Comparison of ENCODE assay signal across 13 cellular contexts in genomic region chr17:66272699-66273390, GRCh38. TPM values are rescaled to one million over a fixed set of nuclear protein-coding genes. Genes with fewer than 3 reads are reported as not detected.
A peak's percentile ranks its signal among the peaks of the same experiment; 100 is the strongest.
DNase-seq lines count a peak whose midpoint lies in the region; ATAC-seq, FAIRE-seq and TF ChIP-seq lines count a peak whose summit lies in the region.
"Had no signal": no experiment of that assay in that cellular context is flagged by ENCODE, and none has a peak within 500 bp of the region (broad histone marks: within the 10 kb centered on the region; RNA-seq: fewer than 3 reads in every experiment).

No MANE protein-coding gene starts in this region.

- CTCF ChIA-PET in Panc1 (lab: Charles Lee) = interaction anchor here (0.6 kb wide), 1 partner anchor 668 kb away, joined by 3 read pairs; no protein-coding TSS in a partner anchor

- no peaks in the 10 kb centered on the region for H3K9me3 Mint-ChIP-seq in activated naive CD4-positive, alpha-beta T cell treated with anti-CD3 and anti-CD28 coated beads, Interleukin-2, amount 50 U/mL, for 72 hours
- H3K9me3 Mint-ChIP-seq in activated T-cell treated with anti-CD3 and anti-CD28 coated beads, Interleukin-2, amount 50 U/mL, for 24 hours = no peaks in the 10 kb centered on the region

- intact Hi-C loops in Panc1 (cut with micrococcal nuclease; ENCODE audit: unreplicated experiment) = no loop called here
- intact Hi-C loops in pancreas (cut with DNase I) = no loop called here

- H3K4me1 ChIP-seq in Panc1 (ENCODE audit: control insufficient read depth, insufficient read depth, low read length) (peaks cover 34% of the 10 kb centered on the region), pancreas (peaks cover 0 to 4% (median 0%) of the 10 kb centered on the region in 3 donors)
- H3K4me1 ChIP-seq: suprapubic skin had no signal

- H3K4me3 ChIP-seq in Panc1 (ENCODE audit: low read depth in 2 of 2, low read length in 2 of 2) = peak overlapping the region; percentile 4 to 13; a peak in 3 of 4 replicates
- H3K4me3 ChIP-seq in epithelial cell of esophagus (ENCODE audit: low read length) = no peak overlapping the region
- H3K4me3 ChIP-seq in pancreas = no peak overlapping the region
- H3K4me3 ChIP-seq: suprapubic skin had no signal

- ATAC-seq in Panc1 = peak; percentile 50
- peak in 3 of 4 donors; percentile 14 to 41 (median 26) for ATAC-seq in pancreas
- ATAC-seq in activated naive CD4-positive, alpha-beta T cell treated with anti-CD3 and anti-CD28 coated beads, Interleukin-2, amount 50 U/mL, for 72 hours = no peak
- ATAC-seq in GM18519 (IDR thresholded peaks at IDR 0.05; ENCODE audit: low FRiP score, unreplicated experiment) = no peak
- ATAC-seq: activated CD4-positive, CD25-positive, alpha-beta regulatory T cell treated with anti-CD3 and anti-CD28 coated beads, Interleukin-2, amount 50 U/mL, for 24 hours had no signal

- no peaks in the 10 kb centered on the region for H3K27me3 ChIP-seq in Panc1 (ENCODE audit: control insufficient read depth, insufficient read depth, low read length)
- H3K27me3 ChIP-seq in pancreas = no peaks in the 10 kb centered on the region
- H3K27me3 ChIP-seq: suprapubic skin had no signal

- POLR2A ChIA-PET in Panc1 (lab: Charles Lee) = interaction anchor here (0.5 to 0.6 kb wide), 2 partner anchors 453 to 1865 kb away, joined by 4 to 5 read pairs; no protein-coding TSS in a partner anchor

- H3K27ac Mint-ChIP-seq in activated naive CD4-positive, alpha-beta T cell treated with anti-CD3 and anti-CD28 coated beads, Interleukin-2, amount 50 U/mL, for 72 hours = no peak overlapping the region
- H3K27ac Mint-ChIP-seq in activated T-cell treated with anti-CD3 and anti-CD28 coated beads, Interleukin-2, amount 50 U/mL, for 24 hours = no peak overlapping the region

- peak overlapping the region; percentile 78 for H3K27ac ChIP-seq in Panc1 (ENCODE audit: low read length)
- no peak overlapping the region for H3K27ac ChIP-seq in pancreas
- H3K27ac ChIP-seq: suprapubic skin had no signal

- DNase-seq in GM03348 (ENCODE audit: low spot score) = peak; percentile 79
- DNase-seq in Panc1 (ENCODE audit: low read depth, low spot score) = no peak
- DNase-seq in epithelial cell of esophagus (ENCODE audit: low read depth) = peak; percentile 48
- DNase-seq in pancreas = no peak
- DNase-seq in activated naive CD4-positive, alpha-beta T cell treated with anti-CD3 and anti-CD28 coated beads, Interleukin-2, amount 50 U/mL, for 72 hours (ENCODE audit: low spot score in 2 of 2) = no peak
- DNase-seq in activated T-cell treated with anti-CD3 and anti-CD28 coated beads, Interleukin-2, amount 50 U/mL, for 24 hours = no peak
- DNase-seq in germinal center (ENCODE audit: low spot score) = no peak
- DNase-seq: NCI-H1092; stimulated activated CD4-positive, alpha-beta T cell treated with anti-CD3 and anti-CD28 coated beads, Interleukin-2, amount 100 ng/mL, for 48 hours had no signal

- no TSS peak for BruUV-seq in Panc1 (replicated peaks; lab: Mats Ljungman, UMichigan)

- WGBS in pancreas, 2 donors = 40 to 46% methylated on average over 6 of the region's 6 CpGs

- peaks cover 8% of the 10 kb centered on the region; the same call in 1 of the 2 replicates for H3K9me3 ChIP-seq in Panc1 (ENCODE audit: control insufficient read depth, insufficient read depth, low read depth, low read length)
- H3K9me3 ChIP-seq in pancreas = no peaks in the 10 kb centered on the region
- H3K9me3 ChIP-seq: suprapubic skin had no signal

- H3K27me3 Mint-ChIP-seq in activated T-cell treated with anti-CD3 and anti-CD28 coated beads, Interleukin-2, amount 50 U/mL, for 24 hours = no peaks in the 10 kb centered on the region

- FAIRE-seq in pancreas (lab: Jason Lieb, UNC) = no peak

- peaks cover 2% of the 10 kb centered on the region for H3K4me1 Mint-ChIP-seq in activated T-cell treated with anti-CD3 and anti-CD28 coated beads, Interleukin-2, amount 50 U/mL, for 24 hours (ENCODE audit: low read depth)
- H3K4me1 Mint-ChIP-seq: neural crest cell had no signal

- no peaks in the 10 kb centered on the region for H3K36me3 Mint-ChIP-seq in activated naive CD4-positive, alpha-beta T cell treated with anti-CD3 and anti-CD28 coated beads, Interleukin-2, amount 50 U/mL, for 72 hours
- no peaks in the 10 kb centered on the region for H3K36me3 Mint-ChIP-seq in activated T-cell treated with anti-CD3 and anti-CD28 coated beads, Interleukin-2, amount 50 U/mL, for 24 hours (ENCODE audit: low read depth)

- H3K36me3 ChIP-seq in Panc1 (ENCODE audit: control insufficient read depth, insufficient read depth, low read length) (no peaks in the 10 kb centered on the region), pancreas (no peaks in the 10 kb centered on the region)
- H3K36me3 ChIP-seq: suprapubic skin had no signal

- H3K4me3 Mint-ChIP-seq in activated T-cell treated with anti-CD3 and anti-CD28 coated beads, Interleukin-2, amount 50 U/mL, for 24 hours = no peak overlapping the region
- H3K4me3 Mint-ChIP-seq: neural crest cell had no signal

- TF ChIP-seq CTCF in Panc1 (IDR thresholded peaks at IDR 0.05) = no peak
- no peak for TF ChIP-seq CTCF in epithelial cell of esophagus (IDR thresholded peaks at IDR 0.05; ENCODE audit: insufficient read depth, low read depth, low read length, missing control alignments)
- no peak for TF ChIP-seq CTCF in pancreas (IDR thresholded peaks at IDR 0.05)

- in situ Hi-C loops in Panc1 (cut with HindIII; ENCODE audit: low pct_unique_long_range_greater_than_20kb, low sequenced_read_pairs) = no loop called here

RNA-seq across cellular contexts. Expression of gene PRKCA, which starts 29.6 kb away (rescaled TPM):
- 53.0 TPM for total RNA-seq in Panc1 (2021; ENCODE audit: unreplicated experiment)
- 19.2 TPM for polyA plus RNA-seq in Panc1 (2012; ENCODE audit: insufficient read length)
- total RNA-seq in pancreas = 10 to 100 TPM in 4 of 6 donors, 1 to 10 TPM in 2; 8.9 to 22.3 (median 11.7) TPM
- 1 to 10 TPM; 3.5 to 5.0 TPM for polyA plus RNA-seq in pancreas
- 100 to 1,000 TPM; 104 to 119 TPM for total RNA-seq in activated naive CD4-positive, alpha-beta T cell treated with anti-CD3 and anti-CD28 coated beads, Interleukin-2, amount 50 U/mL, for 72 hours

RNA-seq across cellular contexts. Expression of gene APOH, which starts 43.6 kb away (rescaled TPM):
- total RNA-seq in Panc1 (2021; ENCODE audit: unreplicated experiment) = 1.2 TPM
- not detected for polyA plus RNA-seq in Panc1 (2012; ENCODE audit: insufficient read length)
- total RNA-seq in pancreas = 1 to 10 TPM; 3.8 to 8.8 (median 7.5) TPM
- polyA plus RNA-seq in pancreas = 10 to 100 TPM in 1 of 2 donors, 1 to 10 TPM in 1; 8.7 to 68.4 TPM
- not detected for total RNA-seq in activated naive CD4-positive, alpha-beta T cell treated with anti-CD3 and anti-CD28 coated beads, Interleukin-2, amount 50 U/mL, for 72 hours
- total RNA-seq: neural crest cell had no signal

Comparison
In these comparisons a context has a peak if more than half of its experiments do, and no peak if none do; other contexts are left out.
1. DNase-seq: peak in GM03348 (single experiment) and epithelial cell of esophagus (single experiment); none in Panc1 (single experiment), pancreas (0 of 6), activated naive CD4-positive, alpha-beta T cell treated with anti-CD3 and anti-CD28 coated beads, Interleukin-2, amount 50 U/mL, for 72 hours (0 of 2), activated T-cell treated with anti-CD3 and anti-CD28 coated beads, Interleukin-2, amount 50 U/mL, for 24 hours (single experiment) and germinal center (single experiment).
2. ATAC-seq: peak in Panc1 (single experiment) and pancreas (3 of 4); none in activated naive CD4-positive, alpha-beta T cell treated with anti-CD3 and anti-CD28 coated beads, Interleukin-2, amount 50 U/mL, for 72 hours (0 of 2) and GM18519 (single experiment).
3. H3K4me3 ChIP-seq: peak in Panc1 (2 of 2); none in epithelial cell of esophagus (single experiment) and pancreas (0 of 4).